Comparison of ENCODE assay signal across 12 cellular contexts in genomic region chr3:176147251-176147650, GRCh38.
DNase-seq lines count a peak whose midpoint lies in the region; TF ChIP-seq lines count a peak whose summit lies in the region.
"Had no signal": no experiment of that assay in that cellular context is flagged by ENCODE, and none has a peak within 500 bp of the region (broad histone marks: within the 10 kb centered on the region; RNA-seq: fewer than 3 reads in every experiment).

No MANE protein-coding gene starts in this region.

- peak overlapping the region; percentile 87 for H3K27ac ChIP-seq in VCaP
- H3K27ac ChIP-seq: stomach had no signal

- DNase-seq in NCI-H1105 treated with DMSO at 0.1 percent for 48 hours (lab: John Stamatoyannopoulos, UW): peak; percentile 100
- peak; percentile 8 for DNase-seq in NCI-H2171 (lab: John Stamatoyannopoulos, UW)
- peak; percentile 80 for DNase-seq in superior temporal gyrus (ENCODE audit: extremely low spot score)
- DNase-seq in activated CD4-positive, alpha-beta T cell treated with anti-CD3 and anti-CD28 coated beads for 48 hours: no peak
- DNase-seq in GM03348 (ENCODE audit: low spot score): no peak
- no peak for DNase-seq in NK-92 treated with Interleukin-12 subunit alpha and Interleukin-12 subunit beta, amount 100 ng/mL, for 24 hours (lab: John Stamatoyannopoulos, UW)
- DNase-seq: activated B cell treated with CpG ODN at 0.5 μM for 24 hours; activated naive CD4-positive, alpha-beta T cell; dermis blood vessel endothelial cell; NCI-H1694; stomach had no signal

- TF ChIP-seq CTCF in VCaP (conservative IDR thresholded peaks at IDR 0.05): no peak

Comparison
In these comparisons a context has a peak if more than half of its experiments do, and no peak if none do; other contexts are left out.
1. DNase-seq: peak in NCI-H1105 treated with DMSO at 0.1 percent for 48 hours (single experiment), NCI-H2171 (single experiment) and superior temporal gyrus (single experiment); none in activated CD4-positive, alpha-beta T cell treated with anti-CD3 and anti-CD28 coated beads for 48 hours (single experiment), GM03348 (single experiment) and NK-92 treated with Interleukin-12 subunit alpha and Interleukin-12 subunit beta, amount 100 ng/mL, for 24 hours (single experiment).